Comparison of ENCODE assay signal across 1 cellular context in the genomic region with DNA sequence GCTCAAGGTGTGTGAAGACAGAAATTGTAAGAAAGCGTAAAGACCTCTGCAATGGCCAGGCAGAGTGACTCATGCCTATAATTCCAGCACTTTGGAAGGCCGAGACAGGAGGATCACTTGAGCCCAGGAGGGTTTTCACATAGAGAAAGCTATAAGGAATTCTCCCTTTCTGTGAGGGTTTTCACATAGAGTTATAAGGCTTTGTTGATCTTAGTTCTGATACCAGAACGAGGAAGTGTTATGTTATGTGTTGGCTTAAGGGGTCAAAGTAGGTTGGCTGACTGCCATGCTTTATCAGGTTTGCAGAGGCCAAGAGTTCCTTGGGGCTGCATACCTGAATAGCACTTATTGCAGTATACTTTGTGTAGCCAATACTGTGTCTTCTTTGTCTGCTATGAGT.
TF ChIP-seq lines count a peak whose summit lies in the region.

No MANE protein-coding gene starts in this region.

TF ChIP-seq in HepG2, 621 proteins besides CTCF, POLR2A, EP300 and RAD21 (continued from another document):
- TF ChIP-seq, protein P1, sequence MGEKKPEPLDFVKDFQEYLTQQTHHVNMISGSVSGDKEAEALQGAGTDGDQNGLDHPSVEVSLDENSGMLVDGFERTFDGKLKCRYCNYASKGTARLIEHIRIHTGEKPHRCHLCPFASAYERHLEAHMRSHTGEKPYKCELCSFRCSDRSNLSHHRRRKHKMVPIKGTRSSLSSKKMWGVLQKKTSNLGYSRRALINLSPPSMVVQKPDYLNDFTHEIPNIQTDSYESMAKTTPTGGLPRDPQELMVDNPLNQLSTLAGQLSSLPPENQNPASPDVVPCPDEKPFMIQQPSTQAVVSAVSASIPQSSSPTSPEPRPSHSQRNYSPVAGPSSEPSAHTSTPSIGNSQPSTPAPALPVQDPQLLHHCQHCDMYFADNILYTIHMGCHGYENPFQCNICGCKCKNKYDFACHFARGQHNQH (CRISPR knock-in tag; IDR thresholded peaks at IDR 0.05), result no peak
- TF ChIP-seq SALL1 (CRISPR knock-in tag; IDR thresholded peaks at IDR 0.05), result peak; percentile 17; the same call in 1 of the 2 replicates
- 0 out of 4 replicates have a peak, but pooled peaks of 1 of the 2 experiments have one; percentile 20 for TF ChIP-seq NR2F1 (CRISPR knock-in tag; IDR thresholded peaks at IDR 0.05)
- no peak for TF ChIP-seq GPN1 (CRISPR knock-in tag; IDR thresholded peaks at IDR 0.05; ENCODE audit: borderline replicate concordance)
- TF ChIP-seq ELF1 (CRISPR knock-in tag; IDR thresholded peaks at IDR 0.05), result 0 out of 2 replicates have a peak, but pooled peaks have one; percentile 25
- TF ChIP-seq ZNF83 (CRISPR knock-in tag; IDR thresholded peaks at IDR 0.05; ENCODE audit: borderline replicate concordance), result no peak
- TF ChIP-seq HNF4A (CRISPR knock-in tag; IDR thresholded peaks at IDR 0.05), result peak; percentile 31; the same call in 1 of the 2 replicates
- TF ChIP-seq, protein P2, sequence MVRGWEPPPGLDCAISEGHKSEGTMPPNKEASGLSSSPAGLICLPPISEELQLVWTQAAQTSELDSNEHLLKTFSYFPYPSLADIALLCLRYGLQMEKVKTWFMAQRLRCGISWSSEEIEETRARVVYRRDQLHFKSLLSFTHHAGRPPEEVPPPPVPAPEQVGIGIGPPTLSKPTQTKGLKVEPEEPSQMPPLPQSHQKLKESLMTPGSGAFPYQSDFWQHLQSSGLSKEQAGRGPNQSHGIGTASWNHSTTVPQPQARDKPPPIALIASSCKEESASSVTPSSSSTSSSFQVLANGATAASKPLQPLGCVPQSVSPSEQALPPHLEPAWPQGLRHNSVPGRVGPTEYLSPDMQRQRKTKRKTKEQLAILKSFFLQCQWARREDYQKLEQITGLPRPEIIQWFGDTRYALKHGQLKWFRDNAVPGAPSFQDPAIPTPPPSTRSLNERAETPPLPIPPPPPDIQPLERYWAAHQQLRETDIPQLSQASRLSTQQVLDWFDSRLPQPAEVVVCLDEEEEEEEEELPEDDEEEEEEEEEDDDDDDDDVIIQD (CRISPR knock-in tag; IDR thresholded peaks at IDR 0.05; ENCODE audit: low read depth), result peak; percentile 25; the same call in 1 of the 2 replicates
- TF ChIP-seq PCBP2 (optimal IDR thresholded peaks at IDR 0.05; ENCODE audit: low read depth, low read length, poor library complexity, severe bottlenecking), result no peak
- peak; percentile 51 for TF ChIP-seq BCL6 (CRISPR knock-in tag; IDR thresholded peaks at IDR 0.05)
- TF ChIP-seq ELF3 (CRISPR knock-in tag; IDR thresholded peaks at IDR 0.05), result peak; percentile 91
- no peak for TF ChIP-seq ZNF589 (CRISPR knock-in tag; conservative IDR thresholded peaks at IDR 0.05)
- TF ChIP-seq MYC (CRISPR knock-in tag; IDR thresholded peaks at IDR 0.05; ENCODE audit: borderline replicate concordance), result no peak
- TF ChIP-seq TEAD3 (CRISPR knock-in tag; optimal IDR thresholded peaks at IDR 0.05; ENCODE audit: borderline replicate concordance), result peak; percentile 62
- TF ChIP-seq SOX13 (IDR thresholded peaks at IDR 0.05), result no peak
- TF ChIP-seq SOX13 (CRISPR knock-in tag; conservative IDR thresholded peaks at IDR 0.05 in 1 of 2, IDR thresholded peaks at IDR 0.05 in 1 of 2), result peak in 1 of 2 experiments; percentile 31; a peak in 2 of 4 replicates
- TF ChIP-seq ZFP36 (IDR thresholded peaks at IDR 0.05; ENCODE audit: borderline replicate concordance, low read depth, low read length, partially characterized antibody), result no peak
- TF ChIP-seq, protein P3, sequence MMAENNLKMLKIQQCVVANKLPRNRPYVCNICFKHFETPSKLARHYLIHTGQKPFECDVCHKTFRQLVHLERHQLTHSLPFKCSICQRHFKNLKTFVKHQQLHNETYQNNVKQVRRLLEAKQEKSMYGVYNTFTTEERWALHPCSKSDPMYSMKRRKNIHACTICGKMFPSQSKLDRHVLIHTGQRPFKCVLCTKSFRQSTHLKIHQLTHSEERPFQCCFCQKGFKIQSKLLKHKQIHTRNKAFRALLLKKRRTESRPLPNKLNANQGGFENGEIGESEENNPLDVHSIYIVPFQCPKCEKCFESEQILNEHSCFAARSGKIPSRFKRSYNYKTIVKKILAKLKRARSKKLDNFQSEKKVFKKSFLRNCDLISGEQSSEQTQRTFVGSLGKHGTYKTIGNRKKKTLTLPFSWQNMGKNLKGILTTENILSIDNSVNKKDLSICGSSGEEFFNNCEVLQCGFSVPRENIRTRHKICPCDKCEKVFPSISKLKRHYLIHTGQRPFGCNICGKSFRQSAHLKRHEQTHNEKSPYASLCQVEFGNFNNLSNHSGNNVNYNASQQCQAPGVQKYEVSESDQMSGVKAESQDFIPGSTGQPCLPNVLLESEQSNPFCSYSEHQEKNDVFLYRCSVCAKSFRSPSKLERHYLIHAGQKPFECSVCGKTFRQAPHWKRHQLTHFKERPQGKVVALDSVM (CRISPR knock-in tag; IDR thresholded peaks at IDR 0.05), result 0 out of 2 replicates have a peak, but pooled peaks have one; percentile 23
- no peak for TF ChIP-seq ZNF256 (CRISPR knock-in tag; conservative IDR thresholded peaks at IDR 0.05)
- no peak for TF ChIP-seq ZNF180 (CRISPR knock-in tag; IDR thresholded peaks at IDR 0.05; ENCODE audit: borderline replicate concordance, low read depth)
- TF ChIP-seq ISX (CRISPR knock-in tag; conservative IDR thresholded peaks at IDR 0.05), result no peak
- TF ChIP-seq, protein P4, sequence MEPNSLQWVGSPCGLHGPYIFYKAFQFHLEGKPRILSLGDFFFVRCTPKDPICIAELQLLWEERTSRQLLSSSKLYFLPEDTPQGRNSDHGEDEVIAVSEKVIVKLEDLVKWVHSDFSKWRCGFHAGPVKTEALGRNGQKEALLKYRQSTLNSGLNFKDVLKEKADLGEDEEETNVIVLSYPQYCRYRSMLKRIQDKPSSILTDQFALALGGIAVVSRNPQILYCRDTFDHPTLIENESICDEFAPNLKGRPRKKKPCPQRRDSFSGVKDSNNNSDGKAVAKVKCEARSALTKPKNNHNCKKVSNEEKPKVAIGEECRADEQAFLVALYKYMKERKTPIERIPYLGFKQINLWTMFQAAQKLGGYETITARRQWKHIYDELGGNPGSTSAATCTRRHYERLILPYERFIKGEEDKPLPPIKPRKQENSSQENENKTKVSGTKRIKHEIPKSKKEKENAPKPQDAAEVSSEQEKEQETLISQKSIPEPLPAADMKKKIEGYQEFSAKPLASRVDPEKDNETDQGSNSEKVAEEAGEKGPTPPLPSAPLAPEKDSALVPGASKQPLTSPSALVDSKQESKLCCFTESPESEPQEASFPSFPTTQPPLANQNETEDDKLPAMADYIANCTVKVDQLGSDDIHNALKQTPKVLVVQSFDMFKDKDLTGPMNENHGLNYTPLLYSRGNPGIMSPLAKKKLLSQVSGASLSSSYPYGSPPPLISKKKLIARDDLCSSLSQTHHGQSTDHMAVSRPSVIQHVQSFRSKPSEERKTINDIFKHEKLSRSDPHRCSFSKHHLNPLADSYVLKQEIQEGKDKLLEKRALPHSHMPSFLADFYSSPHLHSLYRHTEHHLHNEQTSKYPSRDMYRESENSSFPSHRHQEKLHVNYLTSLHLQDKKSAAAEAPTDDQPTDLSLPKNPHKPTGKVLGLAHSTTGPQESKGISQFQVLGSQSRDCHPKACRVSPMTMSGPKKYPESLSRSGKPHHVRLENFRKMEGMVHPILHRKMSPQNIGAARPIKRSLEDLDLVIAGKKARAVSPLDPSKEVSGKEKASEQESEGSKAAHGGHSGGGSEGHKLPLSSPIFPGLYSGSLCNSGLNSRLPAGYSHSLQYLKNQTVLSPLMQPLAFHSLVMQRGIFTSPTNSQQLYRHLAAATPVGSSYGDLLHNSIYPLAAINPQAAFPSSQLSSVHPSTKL (CRISPR knock-in tag; IDR thresholded peaks at IDR 0.05), result peak; percentile 58
- no peak for TF ChIP-seq KLF15 (CRISPR knock-in tag; IDR thresholded peaks at IDR 0.05; ENCODE audit: borderline replicate concordance)
- TF ChIP-seq, protein P5, sequence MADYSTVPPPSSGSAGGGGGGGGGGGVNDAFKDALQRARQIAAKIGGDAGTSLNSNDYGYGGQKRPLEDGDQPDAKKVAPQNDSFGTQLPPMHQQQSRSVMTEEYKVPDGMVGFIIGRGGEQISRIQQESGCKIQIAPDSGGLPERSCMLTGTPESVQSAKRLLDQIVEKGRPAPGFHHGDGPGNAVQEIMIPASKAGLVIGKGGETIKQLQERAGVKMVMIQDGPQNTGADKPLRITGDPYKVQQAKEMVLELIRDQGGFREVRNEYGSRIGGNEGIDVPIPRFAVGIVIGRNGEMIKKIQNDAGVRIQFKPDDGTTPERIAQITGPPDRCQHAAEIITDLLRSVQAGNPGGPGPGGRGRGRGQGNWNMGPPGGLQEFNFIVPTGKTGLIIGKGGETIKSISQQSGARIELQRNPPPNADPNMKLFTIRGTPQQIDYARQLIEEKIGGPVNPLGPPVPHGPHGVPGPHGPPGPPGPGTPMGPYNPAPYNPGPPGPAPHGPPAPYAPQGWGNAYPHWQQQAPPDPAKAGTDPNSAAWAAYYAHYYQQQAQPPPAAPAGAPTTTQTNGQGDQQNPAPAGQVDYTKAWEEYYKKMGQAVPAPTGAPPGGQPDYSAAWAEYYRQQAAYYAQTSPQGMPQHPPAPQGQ (CRISPR knock-in tag; IDR thresholded peaks at IDR 0.05; ENCODE audit: borderline replicate concordance), result no peak
- TF ChIP-seq PAX8 (CRISPR knock-in tag; IDR thresholded peaks at IDR 0.05; ENCODE audit: borderline replicate concordance), result no peak
- TF ChIP-seq SOX6 (IDR thresholded peaks at IDR 0.05), result no peak
- 0 out of 2 replicates have a peak, but pooled peaks have one; percentile 22 for TF ChIP-seq SOX6 (CRISPR knock-in tag; IDR thresholded peaks at IDR 0.05)
- TF ChIP-seq ZNF431 (CRISPR knock-in tag; IDR thresholded peaks at IDR 0.05; ENCODE audit: borderline replicate concordance, low read depth), result no peak
- TF ChIP-seq FOXA3 (CRISPR knock-in tag; IDR thresholded peaks at IDR 0.05), result peak; percentile 27; the same call in 1 of the 2 replicates
